In genomic region chr3:22748453-22748852, GRCh38 we compare ENCODE assay signal across 17 cellular contexts.
A peak's percentile ranks its signal among the peaks of the same experiment; 100 is the strongest.
DNase-seq lines count a peak whose midpoint lies in the region; TF ChIP-seq lines count a peak whose summit lies in the region.
"Had no signal": no experiment of that assay in that cellular context is flagged by ENCODE, and none has a peak within 500 bp of the region (broad histone marks: within the 10 kb centered on the region; RNA-seq: fewer than 3 reads in every experiment).

No MANE protein-coding gene starts in this region.

- TF ChIP-seq EP300 in SK-N-SH (IDR thresholded peaks at IDR 0.05; ENCODE audit: borderline replicate concordance in 1 of 2, low read depth in 1 of 2, low read length in 1 of 2): no peak

- CTCF ChIA-PET in SK-N-SH (lab: Yijun Ruan, JAX): no interaction called here

- peak overlapping the region; percentile 55 for H3K4me2 ChIP-seq in Loucy (ENCODE audit: low read depth, low read length, poor library complexity, severe bottlenecking)
- H3K4me2 ChIP-seq in SK-N-SH: no peak overlapping the region
- H3K4me2 ChIP-seq in mesendoderm (ENCODE audit: low read length): no peak overlapping the region
- H3K4me2 ChIP-seq: A549; BLaER1 treated with 17β-estradiol and CSF1 and Interleukin-3, amounts not matched to agents 10 nM and 100 nM had no signal

- peak overlapping the region; percentile 56 for H3K56ac ChIP-seq in mesendoderm (ENCODE audit: low read length)

- no peaks in the 10 kb centered on the region for H3F3A ChIP-seq in Loucy (ENCODE audit: low read depth)
- no peaks in the 10 kb centered on the region for H3F3A ChIP-seq in SK-N-SH (replicated peaks; ENCODE audit: insufficient read depth)

- no peaks in the 10 kb centered on the region for H3K79me1 ChIP-seq in mesendoderm (ENCODE audit: low read length)

- H3K9ac ChIP-seq in Loucy (ENCODE audit: low read depth, low read length, poor library complexity, severe bottlenecking) (no peak overlapping the region), SK-N-SH (no peak overlapping the region), mesendoderm (ENCODE audit: low read length) (no peak overlapping the region)
- H3K9ac ChIP-seq: BLaER1 treated with 17β-estradiol and CSF1 and Interleukin-3, amounts not matched to agents 10 nM and 100 nM had no signal

- H3K4me1 ChIP-seq in Loucy (ENCODE audit: insufficient read depth, low read length, poor library complexity, severe bottlenecking) (peaks cover 13% of the 10 kb centered on the region), SK-N-SH (ENCODE audit: control insufficient read depth in 1 of 2, insufficient read depth in 2 of 2, low read depth in 1 of 2, low read length in 1 of 2) (no peaks in the 10 kb centered on the region), mesendoderm (ENCODE audit: control insufficient read depth, low read depth, low read length) (peaks cover 9% of the 10 kb centered on the region), uterus (no peaks in the 10 kb centered on the region)
- H3K4me1 ChIP-seq: A549; BLaER1 treated with 17β-estradiol and CSF1 and Interleukin-3, amounts not matched to agents 10 nM and 100 nM; Caco-2 had no signal

- TF ChIP-seq RAD21 in SK-N-SH (IDR thresholded peaks at IDR 0.05; ENCODE audit: low read length): no peak

- peak overlapping the region; percentile 55 for H2BK5ac ChIP-seq in mesendoderm (ENCODE audit: low read length)

- H4K20me1 ChIP-seq in Loucy (ENCODE audit: insufficient read depth, low read length, poor library complexity, severe bottlenecking) (no peaks in the 10 kb centered on the region), SK-N-SH (ENCODE audit: insufficient read depth) (no peaks in the 10 kb centered on the region)
- H4K20me1 ChIP-seq: BLaER1 treated with 17β-estradiol and CSF1 and Interleukin-3, amounts not matched to agents 10 nM and 100 nM had no signal

- H3K27ac ChIP-seq in SK-N-SH (ENCODE audit: low read depth in 2 of 2, low read length in 1 of 2): no peak overlapping the region
- no peak overlapping the region for H3K27ac ChIP-seq in mesendoderm (ENCODE audit: low read depth, low read length)
- no peak overlapping the region for H3K27ac ChIP-seq in uterus
- H3K27ac ChIP-seq: 22Rv1; A549; BLaER1 treated with 17β-estradiol and CSF1 and Interleukin-3, amounts not matched to agents 10 nM and 100 nM; C4-2B had no signal

- no peak overlapping the region for H2AFZ ChIP-seq in Loucy (ENCODE audit: low read length)
- H2AFZ ChIP-seq in SK-N-SH (ENCODE audit: low read depth): no peak overlapping the region

- H3K18ac ChIP-seq in mesendoderm (ENCODE audit: low read length): peak overlapping the region; percentile 39

- POLR2A ChIA-PET in SK-N-SH (lab: Yijun Ruan, JAX): no interaction called here

- H2BK15ac ChIP-seq in mesendoderm (replicated peaks; ENCODE audit: low read depth): no peak overlapping the region

- H3K27me3 ChIP-seq in Loucy (ENCODE audit: insufficient read depth, low read length, poor library complexity, severe bottlenecking) (no peaks in the 10 kb centered on the region), SK-N-SH (ENCODE audit: insufficient read depth) (no peaks in the 10 kb centered on the region), mesendoderm (ENCODE audit: insufficient read depth, low read length, poor library complexity) (no peaks in the 10 kb centered on the region), uterus (no peaks in the 10 kb centered on the region)
- H3K27me3 ChIP-seq: BLaER1 treated with 17β-estradiol and CSF1 and Interleukin-3, amounts not matched to agents 10 nM and 100 nM had no signal

- 2% methylated on average over 2 of the region's 2 CpGs for WGBS in SK-N-SH (ENCODE audit: low lambda C conversion rate)
- no CpG with 5 or more reads among the region's 2 CpGs for WGBS in mesendoderm (ENCODE audit: extremely low coverage, insufficient coverage, low lambda C conversion rate)

- H4K8ac ChIP-seq in mesendoderm (ENCODE audit: low read depth, low read length): no peak overlapping the region

- TF ChIP-seq CTCF in Loucy (conservative IDR thresholded peaks at IDR 0.05; ENCODE audit: low read length) (no peak), SK-N-SH (IDR thresholded peaks at IDR 0.05) (no peak), uterus (IDR thresholded peaks at IDR 0.05) (no peak)

- no peak overlapping the region for H3K23ac ChIP-seq in mesendoderm (ENCODE audit: low read length)

- H3K9me2 ChIP-seq in Loucy (replicated peaks; ENCODE audit: low read depth, low read length) (no peaks in the 10 kb centered on the region), SK-N-SH (no peaks in the 10 kb centered on the region)

- H3K4ac ChIP-seq in mesendoderm (ENCODE audit: low read depth, low read length): no peak overlapping the region

- DNase-seq in SK-N-SH (peak; percentile 13), mesendoderm (peak; percentile 31), uterus (no peak), T-helper 2 cell (no peak)
- no peak for DNase-seq in effector CD8-positive, alpha-beta T cell (lab: John Stamatoyannopoulos, UW)
- DNase-seq: AML-193; Caco-2; Calu3; CD4-positive, alpha-beta T cell; CD8-positive, alpha-beta T cell; DMS79 treated with DMSO at 0.1 percent for 48 hours; GF-D8 had no signal

- no peaks in the 10 kb centered on the region for H3K36me3 ChIP-seq in Loucy (ENCODE audit: insufficient read depth, low read length)
- no peaks in the 10 kb centered on the region for H3K36me3 ChIP-seq in SK-N-SH (replicated peaks in 1 of 2; ENCODE audit: control insufficient read depth in 1 of 2, insufficient read depth in 2 of 2, low read length in 1 of 2)
- no peaks in the 10 kb centered on the region for H3K36me3 ChIP-seq in mesendoderm (ENCODE audit: control insufficient read depth, insufficient read depth, low read length)
- no peaks in the 10 kb centered on the region for H3K36me3 ChIP-seq in uterus
- H3K36me3 ChIP-seq: BLaER1 treated with 17β-estradiol and CSF1 and Interleukin-3, amounts not matched to agents 10 nM and 100 nM had no signal

- H2AK5ac ChIP-seq in mesendoderm (ENCODE audit: low read length): no peak overlapping the region

- no peak for TF ChIP-seq POLR2A in uterus (IDR thresholded peaks at IDR 0.05)

- intact Hi-C loops in uterus (cut with DNase I; ENCODE audit: low total_unique reads): no loop called here

- H2BK120ac ChIP-seq in mesendoderm (ENCODE audit: low read depth, low read length): no peak overlapping the region

- H3K79me2 ChIP-seq in Loucy (ENCODE audit: insufficient read depth, low read length) (no peaks in the 10 kb centered on the region), SK-N-SH (ENCODE audit: insufficient read depth) (no peaks in the 10 kb centered on the region), mesendoderm (ENCODE audit: control insufficient read depth, insufficient read depth, low read length) (no peaks in the 10 kb centered on the region)

- H3K9me3 ChIP-seq in Loucy (ENCODE audit: insufficient read depth, low read depth, low read length) (no peaks in the 10 kb centered on the region), SK-N-SH (no peaks in the 10 kb centered on the region), uterus (no peaks in the 10 kb centered on the region)
- H3K9me3 ChIP-seq: A549; BLaER1 treated with 17β-estradiol and CSF1 and Interleukin-3, amounts not matched to agents 10 nM and 100 nM; Caco-2 had no signal

- no peak overlapping the region for H4K5ac ChIP-seq in mesendoderm (ENCODE audit: low read length)

- H3K4me3 ChIP-seq in Loucy (ENCODE audit: low read length, poor library complexity, severe bottlenecking): peak overlapping the region; percentile 34
- H3K4me3 ChIP-seq in SK-N-SH (ENCODE audit: low read depth in 2 of 2, low read length in 1 of 2): no peak overlapping the region
- no peak overlapping the region for H3K4me3 ChIP-seq in mesendoderm (ENCODE audit: low read length)
- H3K4me3 ChIP-seq in uterus: no peak overlapping the region
- H3K4me3 ChIP-seq: A549; BLaER1 treated with 17β-estradiol and CSF1 and Interleukin-3, amounts not matched to agents 10 nM and 100 nM had no signal

TF ChIP-seq in SK-N-SH, 30 proteins besides CTCF, POLR2A, EP300 and RAD21 (continues in another document):
- TF ChIP-seq EZH2phosphoT487 (IDR thresholded peaks at IDR 0.05; ENCODE audit: borderline replicate concordance, low read depth) (no peak), CHD2 (IDR thresholded peaks at IDR 0.05; ENCODE audit: low read length, partially characterized antibody) (no peak), IRF3 (IDR thresholded peaks at IDR 0.05; ENCODE audit: low read depth, low read length) (no peak), RXRA (IDR thresholded peaks at IDR 0.05; ENCODE audit: borderline replicate concordance, low read depth) (no peak), YY1 (IDR thresholded peaks at IDR 0.05; ENCODE audit: low read depth) (no peak), GATA2 (CRISPR knock-in tag; IDR thresholded peaks at IDR 0.05) (no peak; the same call in 1 of the 2 replicates), USF1 (IDR thresholded peaks at IDR 0.05; ENCODE audit: borderline replicate concordance, low read depth) (no peak)

Comparison
In these comparisons a context has a peak if more than half of its experiments do, and no peak if none do; other contexts are left out.
1. DNase-seq: peak in SK-N-SH (single experiment) and mesendoderm (single experiment); none in uterus (0 of 2), T-helper 2 cell (0 of 5) and effector CD8-positive, alpha-beta T cell (single experiment).